17 cellular contexts compared by ENCODE assay signal in genomic region chr1:22259581-22260282, GRCh38.
DNase-seq lines count a peak whose midpoint lies in the region; ATAC-seq, FAIRE-seq and TF ChIP-seq lines count a peak whose summit lies in the region.
"Had no signal": no experiment of that assay in that cellular context is flagged by ENCODE, and none has a peak within 500 bp of the region (broad histone marks: within the 10 kb centered on the region; RNA-seq: fewer than 3 reads in every experiment).

No MANE protein-coding gene starts in this region.

- H3K9ac ChIP-seq in HepG2 (ENCODE audit: insufficient read depth, low read depth, low read length) = no peak overlapping the region

- H3K36me3 Mint-ChIP-seq in CD8-positive, alpha-beta memory T cell = no peaks in the 10 kb centered on the region

- H3K4me1 Mint-ChIP-seq in CD8-positive, alpha-beta memory T cell = no peaks in the 10 kb centered on the region

- no peak overlapping the region for H2AFZ ChIP-seq in HepG2 (ENCODE audit: low read length)

- TF ChIP-seq EP300 in HepG2 (IDR thresholded peaks at IDR 0.05; ENCODE audit: low read depth in 2 of 2, low read length in 2 of 2) (no peak), HepG2 (CRISPR knock-in tag; IDR thresholded peaks at IDR 0.05; ENCODE audit: borderline replicate concordance) (no peak)

- CTCF ChIA-PET in HepG2 (lab: Yijun Ruan, JAX; ENCODE audit: low intra/inter-chr PET ratio, low total read pairs) = no interaction called here
- CTCF ChIA-PET in CD8-positive, alpha-beta memory T cell (lab: Charles Lee) = no interaction called here

- BruUV-seq in HepG2 (replicated peaks; lab: Mats Ljungman, UMichigan) = no TSS peak

- peaks cover 5 to 66% of the 10 kb centered on the region in 2 experiments for H3K27me3 ChIP-seq in HepG2 (ENCODE audit: control insufficient read depth in 1 of 2, insufficient read depth in 2 of 2, low read length in 2 of 2)
- H3K27me3 ChIP-seq in upper lobe of right lung = no peaks in the 10 kb centered on the region
- no peaks in the 10 kb centered on the region for H3K27me3 ChIP-seq in CD8-positive, alpha-beta memory T cell (ENCODE audit: insufficient read depth, low read length, poor library complexity, severe bottlenecking)
- H3K27me3 ChIP-seq: uterus had no signal

- ATAC-seq in HepG2 (peak; percentile 49; the same call in 2 of the 3 replicates), upper lobe of right lung (peak; percentile 33)

- TF ChIP-seq CTCF in HepG2 (CRISPR knock-in tag; IDR thresholded peaks at IDR 0.05) (no peak), upper lobe of right lung (IDR thresholded peaks at IDR 0.05) (no peak)

- H3K9me3 Mint-ChIP-seq in CD8-positive, alpha-beta memory T cell = peaks cover 0 to 4% (median 0%) of the 10 kb centered on the region in 5 donors
- H3K9me3 Mint-ChIP-seq: HFFc6 had no signal

- H3K4me3 Mint-ChIP-seq in CD8-positive, alpha-beta memory T cell = no peak overlapping the region
- H3K4me3 Mint-ChIP-seq: HFFc6 had no signal

- H3K27ac Mint-ChIP-seq in CD8-positive, alpha-beta memory T cell = no peak overlapping the region
- H3K27ac Mint-ChIP-seq: HFFc6 had no signal

- 1% methylated on average over 11 of the region's 18 CpGs for WGBS in HepG2 (ENCODE audit: low lambda C conversion rate)

- POLR2A ChIA-PET in HepG2 (lab: Yijun Ruan, JAX) = no interaction called here
- POLR2A ChIA-PET in CD8-positive, alpha-beta memory T cell (lab: Charles Lee) = no interaction called here

- peaks cover 3% of the 10 kb centered on the region; the same call in 1 of the 2 replicates for H4K20me1 ChIP-seq in HepG2 (ENCODE audit: insufficient read depth, low read length)

- H3K4me3 ChIP-seq in HepG2 (replicated peaks in 1 of 3; ENCODE audit: insufficient read depth in 1 of 3, low read depth in 2 of 3, low read length in 3 of 3) (no peak overlapping the region), upper lobe of right lung (no peak overlapping the region)
- H3K4me3 ChIP-seq in CD8-positive, alpha-beta memory T cell (ENCODE audit: low read length) = no peak overlapping the region
- H3K4me3 ChIP-seq: uterus had no signal

- no peak for TF ChIP-seq POLR2A in HepG2 (IDR thresholded peaks at IDR 0.05; ENCODE audit: insufficient read depth in 1 of 2, low read depth in 2 of 2, low read length in 2 of 2)

- H3K27me3 Mint-ChIP-seq in CD8-positive, alpha-beta memory T cell = peaks cover 11 to 42% of the 10 kb centered on the region in 2 donors

- H3K9me3 ChIP-seq in HepG2 (ENCODE audit: low read length) = no peaks in the 10 kb centered on the region
- no peaks in the 10 kb centered on the region for H3K9me3 ChIP-seq in upper lobe of right lung
- H3K9me3 ChIP-seq in CD8-positive, alpha-beta memory T cell (ENCODE audit: low read length) = no peaks in the 10 kb centered on the region
- H3K9me3 ChIP-seq: uterus had no signal

- H3K36me3 ChIP-seq in HepG2 (replicated peaks in 1 of 2; ENCODE audit: control insufficient read depth in 1 of 2, insufficient read depth in 2 of 2, low read length in 2 of 2) = no peaks in the 10 kb centered on the region
- no peaks in the 10 kb centered on the region for H3K36me3 ChIP-seq in upper lobe of right lung
- H3K36me3 ChIP-seq in CD8-positive, alpha-beta memory T cell (ENCODE audit: insufficient read depth, low read length) = no peaks in the 10 kb centered on the region
- H3K36me3 ChIP-seq: uterus had no signal

- intact Hi-C loops in HepG2 (cut with micrococcal nuclease; ENCODE audit: unreplicated experiment) = no loop called here
- intact Hi-C loops in upper lobe of right lung (cut with DNase I) = no loop called here

- no peak for TF ChIP-seq RAD21 in HepG2 (CRISPR knock-in tag; IDR thresholded peaks at IDR 0.05)

- in situ Hi-C loops in HepG2 (cut with HindIII; ENCODE audit: extremely low pct_ligation_motif_present, low pct_unique_long_range_greater_than_20kb) = no loop called here

- DNase-seq in NCI-H510A treated with DMSO at 0.1 percent for 48 hours (lab: John Stamatoyannopoulos, UW) (peak; percentile 61), NCI-H510A (lab: John Stamatoyannopoulos, UW) (no peak), SHP77 (lab: John Stamatoyannopoulos, UW) (peak; percentile 54 to 77), HepG2 (ENCODE audit: low spot score) (no peak), upper lobe of right lung (peak; percentile 81), frontal cortex (ENCODE audit: low spot score in 2 of 2) (no peak), iPS-NIHi11 (ENCODE audit: low spot score) (no peak)
- no peak for DNase-seq in CD8-positive, alpha-beta memory T cell
- DNase-seq: activated CD8-positive, alpha-beta memory T cell treated with anti-CD3 and anti-CD28 coated beads, Interleukin-2, amount 50 U/mL, for 4 hours; DND-41; HFFc6; Karpas-422; NCI-H2107; Right ventricle myocardium superior; uterus had no signal

- FAIRE-seq in HepG2 (lab: Jason Lieb, UNC) (no peak), frontal cortex (lab: Jason Lieb, UNC) (no peak)
- FAIRE-seq: keratinocyte, TTC549 had no signal

- H3K27ac ChIP-seq in HepG2 (ENCODE audit: extremely low read length, insufficient read depth, low read length) (no peak overlapping the region), upper lobe of right lung (peak overlapping the region; percentile 55)
- no peak overlapping the region for H3K27ac ChIP-seq in CD8-positive, alpha-beta memory T cell (ENCODE audit: low read depth, low read length)
- H3K27ac ChIP-seq: uterus had no signal

- H3K4me1 ChIP-seq in HepG2 (ENCODE audit: insufficient read depth, low read length) (peaks cover 11% of the 10 kb centered on the region), upper lobe of right lung (peaks cover 38% of the 10 kb centered on the region)
- H3K4me1 ChIP-seq in CD8-positive, alpha-beta memory T cell (ENCODE audit: insufficient read depth, low read length) = no peaks in the 10 kb centered on the region
- H3K4me1 ChIP-seq: uterus had no signal

- H3K79me2 ChIP-seq in HepG2 (ENCODE audit: insufficient read depth, low read length) = no peaks in the 10 kb centered on the region

- no peak overlapping the region for H3K4me2 ChIP-seq in HepG2 (ENCODE audit: low read depth, low read length)

TF ChIP-seq in HepG2, 621 proteins besides CTCF, POLR2A, EP300 and RAD21 (continues in another document):
- TF ChIP-seq FOXP1 (IDR thresholded peaks at IDR 0.05) = no peak
- TF ChIP-seq FOXP1 (CRISPR knock-in tag; IDR thresholded peaks at IDR 0.05) = peak; percentile 38; the same call in 1 of the 2 replicates
- no peak for TF ChIP-seq POGK (CRISPR knock-in tag; conservative IDR thresholded peaks at IDR 0.05)
- TF ChIP-seq RBFOX2 (IDR thresholded peaks at IDR 0.05; ENCODE audit: low read depth, low read length) = no peak
- no peak for TF ChIP-seq ESRRA (CRISPR knock-in tag; IDR thresholded peaks at IDR 0.05; ENCODE audit: low read depth)
- 0 out of 2 replicates have a peak, but pooled peaks have one; percentile 9 for TF ChIP-seq ZNF687 (CRISPR knock-in tag; IDR thresholded peaks at IDR 0.05)
- TF ChIP-seq ZNF24 (IDR thresholded peaks at IDR 0.05) = no peak

Comparison
In these comparisons a context has a peak if more than half of its experiments do, and no peak if none do; other contexts are left out.
1. DNase-seq: peak in NCI-H510A treated with DMSO at 0.1 percent for 48 hours (single experiment), SHP77 (2 of 2) and upper lobe of right lung (single experiment); none in NCI-H510A (single experiment), HepG2 (single experiment), CD8-positive, alpha-beta memory T cell (0 of 5), frontal cortex (0 of 2) and iPS-NIHi11 (single experiment).